ENCODE assay signal across 23 cellular contexts in the genomic region with DNA sequence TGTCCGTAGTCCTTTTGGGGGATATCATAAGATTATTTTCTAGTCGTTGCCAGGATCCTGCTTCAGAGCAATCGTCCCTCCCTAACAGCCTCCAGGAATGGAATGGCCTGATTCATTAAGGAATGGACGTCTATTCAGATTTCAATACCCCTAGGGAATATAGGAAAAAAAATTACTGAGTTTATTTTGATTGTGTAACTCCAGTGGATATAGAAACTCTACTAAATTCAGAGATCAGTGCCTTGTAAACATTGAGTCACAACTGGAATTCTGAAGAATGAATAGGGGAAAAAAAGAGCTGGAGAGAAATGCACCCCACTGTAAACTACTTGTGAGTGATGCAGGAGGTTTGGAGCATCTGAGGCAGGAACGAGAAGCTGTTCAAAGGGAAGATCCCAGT.
A peak's percentile ranks its signal among the peaks of the same experiment; 100 is the strongest.
DNase-seq lines count a peak whose midpoint lies in the region; FAIRE-seq and TF ChIP-seq lines count a peak whose summit lies in the region.
"Had no signal": no experiment of that assay in that cellular context is flagged by ENCODE, and none has a peak within 500 bp of the region (broad histone marks: within the 10 kb centered on the region; RNA-seq: fewer than 3 reads in every experiment).

No MANE protein-coding gene starts in this region.

- H2AFZ ChIP-seq in keratinocyte (ENCODE audit: control insufficient read depth, low read length) (peak overlapping the region; percentile 1), PC-9 (no peak overlapping the region)

- no peaks in the 10 kb centered on the region for H3K9me1 ChIP-seq in keratinocyte (ENCODE audit: control insufficient read depth, extremely low read depth, insufficient read depth, low read length)

- BruUV-seq in PC-9 (replicated peaks; lab: Mats Ljungman, UMichigan), result no TSS peak

- CTCF ChIA-PET in BJ (lab: Yijun Ruan, JAX) (no interaction called here), PC-9 (lab: Charles Lee) (no interaction called here)

- intact Hi-C loops in PC-9 (cut with micrococcal nuclease; ENCODE audit: unreplicated experiment), result no loop called here

- H3K4me1 ChIP-seq in keratinocyte (ENCODE audit: control insufficient read depth, extremely low read depth, insufficient read depth, low read length) (peaks cover 3% of the 10 kb centered on the region), PC-9 (replicated peaks; ENCODE audit: insufficient read depth) (no peaks in the 10 kb centered on the region)
- H3K4me1 ChIP-seq: right lobe of liver, SJCRH30 had no signal

- no peaks in the 10 kb centered on the region for H3K79me2 ChIP-seq in keratinocyte (ENCODE audit: control insufficient read depth, insufficient read depth, low read length)
- no peaks in the 10 kb centered on the region for H3K79me2 ChIP-seq in PC-9 (ENCODE audit: low read depth)

- H3K36me3 ChIP-seq in BJ (ENCODE audit: control insufficient read depth, insufficient read depth, low read length) (no peaks in the 10 kb centered on the region), keratinocyte (ENCODE audit: control insufficient read depth in 2 of 2, extremely low read depth in 1 of 2, insufficient read depth in 2 of 2, low read length in 2 of 2) (no peaks in the 10 kb centered on the region), PC-9 (ENCODE audit: low read depth) (no peaks in the 10 kb centered on the region)
- H3K36me3 ChIP-seq: right lobe of liver, SJCRH30 had no signal

- H3K27me3 ChIP-seq in BJ (ENCODE audit: control insufficient read depth, insufficient read depth, low read length), result no peaks in the 10 kb centered on the region
- H3K27me3 ChIP-seq in keratinocyte (ENCODE audit: control insufficient read depth, extremely low read depth, insufficient read depth, low read length), result no peaks in the 10 kb centered on the region
- no peaks in the 10 kb centered on the region for H3K27me3 ChIP-seq in PC-9 (ENCODE audit: insufficient read depth, low read depth)
- H3K27me3 ChIP-seq: SJCRH30 had no signal

- no peaks in the 10 kb centered on the region for H3F3A ChIP-seq in PC-9 (ENCODE audit: insufficient read depth, low read depth)

- dilution Hi-C loops in keratinocyte (cut with MboI; ENCODE audit: extremely low pct_ligation_motif_present, low sequenced_read_pairs), result no loop called here

- DNase-seq in BJ (ENCODE audit: low read depth) (peak; percentile 22), NCI-H460 (ENCODE audit: extremely low read depth, low read depth) (peak; percentile 67), choroid plexus epithelial cell (ENCODE audit: low read depth) (peak; percentile 38), keratinocyte (ENCODE audit: low read depth, low spot score) (no peak), NCI-H2227 treated with DMSO at 0.1 percent for 48 hours (lab: John Stamatoyannopoulos, UW) (no peak), CD1c-positive myeloid dendritic cell (ENCODE audit: extremely low spot score) (no peak), PC-9 (no peak), retina (no peak)
- DNase-seq: activated CD8-positive, alpha-beta T cell treated with anti-CD3 and anti-CD28 coated beads, Interleukin-2, amount 10 ng/mL, durations not matched to agents 7 days and 5 days; activated naive CD4-positive, alpha-beta T cell treated with anti-CD3 and anti-CD28 coated beads, Interleukin-2, amount 50 U/mL, for 16 hours; activated T-cell treated with anti-CD3 and anti-CD28 coated beads, Interleukin-2, amount 50 U/mL, for 4 hours; COR-L47; dermis blood vessel endothelial cell; GOT3; head of caudate nucleus; NCI-H1417 treated with DMSO at 0.1 percent for 48 hours; NCI-H2171 treated with DMSO at 0.1 percent for 48 hours; NCI-H748 treated with DMSO at 0.1 percent for 48 hours; nucleus accumbens; OCI-M1; right lobe of liver; SJCRH30 had no signal

- H4K20me1 ChIP-seq in keratinocyte (ENCODE audit: control insufficient read depth, extremely low read depth, insufficient read depth, low read length) (no peaks in the 10 kb centered on the region), PC-9 (ENCODE audit: insufficient read depth) (no peaks in the 10 kb centered on the region)

- H3K9me3 ChIP-seq in keratinocyte (ENCODE audit: control insufficient read depth, low read depth, low read length), result no peaks in the 10 kb centered on the region
- no peaks in the 10 kb centered on the region for H3K9me3 ChIP-seq in PC-9 (ENCODE audit: insufficient read depth, low read depth)
- H3K9me3 ChIP-seq: right lobe of liver, SJCRH30 had no signal

- H3K27ac ChIP-seq in keratinocyte (ENCODE audit: control insufficient read depth, insufficient read depth, low read length) (peak overlapping the region; percentile 70), PC-9 (no peak overlapping the region)
- H3K27ac ChIP-seq: right lobe of liver, SJCRH30 had no signal

- H3K4me2 ChIP-seq in keratinocyte (ENCODE audit: control insufficient read depth, extremely low read depth, insufficient read depth, low read depth, low read length) (peak overlapping the region; percentile 32), PC-9 (no peak overlapping the region)

- POLR2A ChIA-PET in BJ (lab: Charles Lee) (interaction anchor here (0.6 kb wide), 1 partner anchor 382 kb away, joined by 4 read pairs; no protein-coding TSS in a partner anchor), PC-9 (lab: Charles Lee; ENCODE audit: unreplicated experiment) (no interaction called here)

- TF ChIP-seq CTCF in BJ (IDR thresholded peaks at IDR 0.05; ENCODE audit: insufficient read depth, low read depth, low read length), result no peak
- TF ChIP-seq CTCF in choroid plexus epithelial cell (conservative IDR thresholded peaks at IDR 0.05; ENCODE audit: low read depth, low read length), result no peak
- no peak for TF ChIP-seq CTCF in keratinocyte (optimal IDR thresholded peaks at IDR 0.05 in 1 of 3, IDR thresholded peaks at IDR 0.05 in 1 of 3, conservative IDR thresholded peaks at IDR 0.05 in 1 of 3; ENCODE audit: extremely low read depth in 1 of 3, insufficient read depth in 2 of 3, low read length in 3 of 3)
- TF ChIP-seq CTCF in PC-9 (conservative IDR thresholded peaks at IDR 0.05), result no peak

- no peaks in the 10 kb centered on the region for H3K9me2 ChIP-seq in PC-9 (ENCODE audit: insufficient read depth)

- no peak for FAIRE-seq in keratinocyte (lab: Jason Lieb, UNC)
- FAIRE-seq: endothelial cell of umbilical vein had no signal

- H3K4me3 ChIP-seq in BJ (ENCODE audit: low read depth, low read length), result no peak overlapping the region
- no peak overlapping the region for H3K4me3 ChIP-seq in choroid plexus epithelial cell (ENCODE audit: low read depth, low read length)
- H3K4me3 ChIP-seq in keratinocyte (ENCODE audit: control insufficient read depth in 2 of 3, extremely low read depth in 1 of 3, insufficient read depth in 2 of 3, low read depth in 1 of 3, low read length in 3 of 3), result no peak overlapping the region
- no peak overlapping the region for H3K4me3 ChIP-seq in PC-9
- H3K4me3 ChIP-seq: right lobe of liver, SJCRH30 had no signal

- peak overlapping the region; percentile 33 for H3K9ac ChIP-seq in keratinocyte (ENCODE audit: control insufficient read depth, extremely low read depth, insufficient read depth, low read length)

Comparison
In these comparisons a context has a peak if more than half of its experiments do, and no peak if none do; other contexts are left out.
1. DNase-seq: peak in BJ (single experiment), NCI-H460 (single experiment) and choroid plexus epithelial cell (single experiment); none in keratinocyte (single experiment), NCI-H2227 treated with DMSO at 0.1 percent for 48 hours (single experiment), CD1c-positive myeloid dendritic cell (single experiment), PC-9 (0 of 2) and retina (single experiment).